26 cellular contexts compared by ENCODE assay signal in the genomic region with DNA sequence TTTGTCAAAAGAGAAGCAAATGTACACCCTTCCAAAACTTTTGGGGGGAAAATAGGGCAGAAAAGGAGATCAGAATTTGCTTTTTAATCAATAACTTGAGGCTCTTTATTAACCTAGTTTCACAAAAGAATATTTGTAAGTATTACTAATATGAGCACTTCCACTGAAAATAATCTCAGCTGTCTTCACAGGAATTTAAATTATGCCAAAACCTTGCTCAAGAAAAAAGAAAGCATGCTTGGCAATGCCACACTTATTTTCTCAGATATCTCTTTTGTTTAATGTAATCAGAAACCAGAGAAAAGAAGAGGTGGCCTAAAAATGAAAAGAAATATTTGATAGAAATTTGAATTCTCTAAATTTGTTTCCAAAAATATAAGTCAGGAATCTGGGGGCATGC.
"Had no signal": no experiment of that assay in that cellular context is flagged by ENCODE, and none has a peak within 500 bp of the region (broad histone marks: within the 10 kb centered on the region; RNA-seq: fewer than 3 reads in every experiment).

No MANE protein-coding gene starts in this region.

- DNase-seq: activated B cell treated with CpG ODN at 0.5 μM for 24 hours; activated CD4-positive, alpha-beta T cell treated with anti-CD3 and anti-CD28 coated beads, Interleukin-2, amount 50 U/mL, for 1 hour; activated CD8-positive, alpha-beta T cell treated with anti-CD3 and anti-CD28 coated beads for 36 hours; activated effector memory CD4-positive, alpha-beta T cell treated with Interleukin-2 at 50 U/mL for 16 hours; activated naive CD4-positive, alpha-beta T cell treated with Interleukin-2 at 50 U/mL for 16 hours; activated T-cell treated with anti-CD3 and anti-CD28 coated beads, Interleukin-2, amount 50 U/mL, for 48 hours; adrenal gland; central memory CD4-positive, alpha-beta T cell; effector memory CD4-positive, alpha-beta T cell; erythroblast; foreskin melanocyte; heart right ventricle; islet precursor cell; left cardiac atrium; left ventricle myocardium superior; naive thymus-derived CD4-positive, alpha-beta T cell; pancreas; retina; sigmoid colon; stimulated activated naive CD4-positive, alpha-beta T cell; T-helper 1 cell; tibial artery; upper lobe of right lung had no signal

- H3K4me3 ChIP-seq: adrenal gland, ascending aorta, heart right ventricle, pancreas, prostate gland, sigmoid colon, suprapubic skin, tibial artery, upper lobe of right lung had no signal

- H3K4me1 ChIP-seq: adrenal gland, ascending aorta, heart right ventricle, pancreas, prostate gland, sigmoid colon, suprapubic skin, tibial artery, upper lobe of right lung had no signal

- H3K27me3 ChIP-seq: adrenal gland, ascending aorta, heart right ventricle, pancreas, sigmoid colon, suprapubic skin, tibial artery, upper lobe of right lung had no signal

- H3K9me3 ChIP-seq: adrenal gland, ascending aorta, pancreas, prostate gland, sigmoid colon, suprapubic skin, tibial artery, upper lobe of right lung had no signal

- H3K27ac ChIP-seq: adrenal gland, ascending aorta, heart right ventricle, pancreas, prostate gland, sigmoid colon, suprapubic skin, tibial artery, upper lobe of right lung had no signal

- H3K36me3 ChIP-seq: adrenal gland, ascending aorta, heart right ventricle, pancreas, prostate gland, sigmoid colon, suprapubic skin, tibial artery, upper lobe of right lung had no signal
